In genomic region chr10:8331896-8332729, GRCh38 we compare ENCODE assay signal across 8 cellular contexts.
DNase-seq lines count a peak whose midpoint lies in the region; ATAC-seq and TF ChIP-seq lines count a peak whose summit lies in the region.

No MANE protein-coding gene starts in this region.

- H2AK5ac ChIP-seq in H9 (ENCODE audit: insufficient read length, low read length): no peak overlapping the region

- H3K9me3 ChIP-seq in H9 (ENCODE audit: control insufficient read depth, low read depth, low read length) (no peaks in the 10 kb centered on the region), esophagus squamous epithelium (no peaks in the 10 kb centered on the region)

- no peak overlapping the region for H3K4ac ChIP-seq in H9 (ENCODE audit: low read depth, low read length)

- no CpG with 5 or more reads among the region's 34 CpGs for WGBS in H9 (ENCODE audit: extremely low coverage, insufficient read length, low lambda C conversion rate)
- WGBS in esophagus squamous epithelium, 2 donors: 2 to 5% methylated on average over 24 to 25 of the region's 34 CpGs

- peak overlapping the region; percentile 92 for H3K4me2 ChIP-seq in H9 (ENCODE audit: insufficient read depth, insufficient read length, low read length)

- H3K27me3 Mint-ChIP-seq in H9 (ENCODE audit: low read depth) (peaks cover 49% of the 10 kb centered on the region), nephron progenitor cell (ENCODE audit: low read depth, poor library complexity) (peaks cover 83% of the 10 kb centered on the region)
- peaks cover 7% of the 10 kb centered on the region for H3K27me3 Mint-ChIP-seq in stimulated activated naive CD8-positive, alpha-beta T cell treated with anti-CD3 and anti-CD28 coated beads, Interleukin-15, amount 100 ng/mL, for 72 hours

- H3K23me2 ChIP-seq in H9 (ENCODE audit: insufficient read length, low read depth, low read length, poor library complexity, severe bottlenecking): peaks cover 8% of the 10 kb centered on the region

- no peaks in the 10 kb centered on the region for H3K79me1 ChIP-seq in H9 (ENCODE audit: insufficient read depth, low read depth, low read length, poor library complexity, severe bottlenecking)

- DNase-seq in GM10266 (ENCODE audit: extremely low spot score) (peak; percentile 42), H9 (peak; percentile 46), NCI-H226 (peak; percentile 74), activated T-cell treated with anti-CD3 and anti-CD28 coated beads for 4 hours (peak; percentile 69), esophagus squamous epithelium (lab: John Stamatoyannopoulos, UW) (no peak), nephron progenitor cell (peak; percentile 47), NCI-H1417 treated with DMSO at 0.1 percent for 48 hours (lab: John Stamatoyannopoulos, UW) (no peak)
- peak; percentile 70 to 85 for DNase-seq in stimulated activated naive CD8-positive, alpha-beta T cell treated with anti-CD3 and anti-CD28 coated beads, Interleukin-15, amount 100 ng/mL, for 72 hours

- H2BK15ac ChIP-seq in H9 (ENCODE audit: low read depth, low read length): no peak overlapping the region; the same call in 1 of the 2 replicates

- no peaks in the 10 kb centered on the region for H3K79me2 ChIP-seq in H9 (ENCODE audit: insufficient read depth, low read length)

- H2BK120ac ChIP-seq in H9 (ENCODE audit: low read depth, low read length, poor library complexity, severe bottlenecking): no peak overlapping the region

- no peak overlapping the region for H2BK20ac ChIP-seq in H9 (ENCODE audit: low read depth, low read length, poor library complexity, severe bottlenecking)

- intact Hi-C loops in esophagus squamous epithelium (cut with DNase I): no loop called here

- no peak overlapping the region for H4K91ac ChIP-seq in H9 (ENCODE audit: insufficient read length, low read depth, low read length)

- peak overlapping the region; percentile 49 to 76 for H3K4me3 Mint-ChIP-seq in H9
- peak overlapping the region; percentile 78 for H3K4me3 Mint-ChIP-seq in nephron progenitor cell
- H3K4me3 Mint-ChIP-seq in stimulated activated naive CD8-positive, alpha-beta T cell treated with anti-CD3 and anti-CD28 coated beads, Interleukin-15, amount 100 ng/mL, for 72 hours: peak overlapping the region; percentile 82 to 83

- H2AFZ ChIP-seq in H9 (ENCODE audit: low read length): peak overlapping the region; percentile 65

- H3K23ac ChIP-seq in H9 (ENCODE audit: insufficient read length, low read depth, low read length): no peak overlapping the region

- no peak overlapping the region for H3K18ac ChIP-seq in H9 (ENCODE audit: insufficient read length, low read depth, low read length)

- TF ChIP-seq CTCF in GM10266 (IDR thresholded peaks at IDR 0.05; ENCODE audit: control insufficient read depth, insufficient read depth, low read depth, missing control alignments) (no peak), H9 (conservative IDR thresholded peaks at IDR 0.05) (no peak), esophagus squamous epithelium (IDR thresholded peaks at IDR 0.05) (no peak), nephron progenitor cell (IDR thresholded peaks at IDR 0.05) (no peak)

- H3K56ac ChIP-seq in H9 (ENCODE audit: insufficient read length, low read depth, low read length): no peak overlapping the region

- no peak overlapping the region for H2BK5ac ChIP-seq in H9 (ENCODE audit: insufficient read length, low read length)

- no peaks in the 10 kb centered on the region for H4K20me1 ChIP-seq in H9 (ENCODE audit: control insufficient read depth, insufficient read depth, insufficient read length)

- H3K27me3 ChIP-seq in H9 (ENCODE audit: insufficient read depth, low read length) (peaks cover 4% of the 10 kb centered on the region; the same call in 1 of the 2 replicates), esophagus squamous epithelium (peaks cover 0 to 70% (median 0%) of the 10 kb centered on the region in 4 donors)

- H3K9me3 Mint-ChIP-seq in H9 (no peaks in the 10 kb centered on the region), nephron progenitor cell (peaks cover 8% of the 10 kb centered on the region)
- H3K9me3 Mint-ChIP-seq in stimulated activated naive CD8-positive, alpha-beta T cell treated with anti-CD3 and anti-CD28 coated beads, Interleukin-15, amount 100 ng/mL, for 72 hours: no peaks in the 10 kb centered on the region

- no peak overlapping the region for H3K27ac Mint-ChIP-seq in H9
- H3K27ac Mint-ChIP-seq in nephron progenitor cell: no peak overlapping the region
- peak overlapping the region; percentile 86 to 92 for H3K27ac Mint-ChIP-seq in stimulated activated naive CD8-positive, alpha-beta T cell treated with anti-CD3 and anti-CD28 coated beads, Interleukin-15, amount 100 ng/mL, for 72 hours

- H3K36me3 Mint-ChIP-seq in H9 (ENCODE audit: insufficient read depth in 1 of 3, low read depth in 3 of 3) (no peaks in the 10 kb centered on the region), nephron progenitor cell (ENCODE audit: low read depth) (no peaks in the 10 kb centered on the region)

- peak overlapping the region in 3 of 4 donors; percentile 14 to 56 (median 33) for H3K4me3 ChIP-seq in esophagus squamous epithelium

- H3K9ac ChIP-seq in H9 (ENCODE audit: extremely low read depth, insufficient read length, low read length): no peak overlapping the region

- H4K8ac ChIP-seq in H9 (replicated peaks; ENCODE audit: insufficient read length, low read depth, low read length): no peak overlapping the region

- no peak overlapping the region; the same call in 1 of the 2 replicates for H3K14ac ChIP-seq in H9 (ENCODE audit: insufficient read depth, low read length)

- TF ChIP-seq POLR2A in esophagus squamous epithelium (IDR thresholded peaks at IDR 0.05): no peak

- H2BK12ac ChIP-seq in H9 (ENCODE audit: insufficient read length, low read depth, low read length): no peak overlapping the region

- no peak overlapping the region for H3T11ph ChIP-seq in H9 (ENCODE audit: low read length)

- H3K4me1 Mint-ChIP-seq in H9: peaks cover 5 to 21% of the 10 kb centered on the region in 2 experiments
- peaks cover 22% of the 10 kb centered on the region for H3K4me1 Mint-ChIP-seq in nephron progenitor cell
- peaks cover 33% of the 10 kb centered on the region for H3K4me1 Mint-ChIP-seq in stimulated activated naive CD8-positive, alpha-beta T cell treated with anti-CD3 and anti-CD28 coated beads, Interleukin-15, amount 100 ng/mL, for 72 hours

- H4K5ac ChIP-seq in H9 (ENCODE audit: insufficient read length, low read depth, low read length): no peak overlapping the region

- ATAC-seq in stimulated activated naive CD8-positive, alpha-beta T cell treated with anti-CD3 and anti-CD28 coated beads, Interleukin-15, amount 100 ng/mL, for 72 hours: peak; percentile 99

- H3K27ac ChIP-seq in H9 (ENCODE audit: insufficient read length, low read depth, low read length): no peak overlapping the region
- H3K27ac ChIP-seq in esophagus squamous epithelium: no peak overlapping the region

- no peaks in the 10 kb centered on the region for H3K4me1 ChIP-seq in H9 (ENCODE audit: insufficient read depth, low read length)
- H3K4me1 ChIP-seq in esophagus squamous epithelium: peaks cover 3 to 15% (median 9%) of the 10 kb centered on the region in 3 donors

- H3K36me3 ChIP-seq in esophagus squamous epithelium: no peaks in the 10 kb centered on the region

Comparison
In these comparisons a context has a peak if more than half of its experiments do, and no peak if none do; other contexts are left out.
1. DNase-seq: peak in GM10266 (single experiment), H9 (single experiment), NCI-H226 (single experiment), activated T-cell treated with anti-CD3 and anti-CD28 coated beads for 4 hours (single experiment), nephron progenitor cell (single experiment) and stimulated activated naive CD8-positive, alpha-beta T cell treated with anti-CD3 and anti-CD28 coated beads, Interleukin-15, amount 100 ng/mL, for 72 hours (2 of 2); none in esophagus squamous epithelium (single experiment) and NCI-H1417 treated with DMSO at 0.1 percent for 48 hours (single experiment).
2. H3K27ac Mint-ChIP-seq: peak in stimulated activated naive CD8-positive, alpha-beta T cell treated with anti-CD3 and anti-CD28 coated beads, Interleukin-15, amount 100 ng/mL, for 72 hours (2 of 2); none in H9 (0 of 3) and nephron progenitor cell (single experiment).
3. Peak in every context shown above with its lines, with median percentiles within 50 percentile points of each other: H3K4me3 Mint-ChIP-seq.